17 cellular contexts compared by ENCODE assay signal in the genomic region with DNA sequence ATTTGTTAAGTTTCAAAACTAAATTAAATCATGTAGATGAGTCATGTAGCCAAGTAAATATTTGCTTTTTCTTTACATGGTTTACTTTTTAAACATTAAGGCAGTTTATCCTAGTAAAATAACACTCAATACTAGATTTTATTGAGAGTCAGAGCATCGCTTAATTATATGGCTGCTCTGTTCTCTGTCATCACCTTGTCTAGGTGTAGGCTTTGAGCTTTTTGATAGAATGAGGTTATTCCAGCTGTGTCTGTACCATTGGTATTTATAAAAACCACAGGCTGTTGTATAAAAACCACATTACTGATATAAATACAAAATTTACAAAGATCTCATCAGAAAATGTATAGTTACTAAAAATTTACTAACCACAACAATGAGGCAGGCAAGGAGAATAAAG.
"Had no signal": no experiment of that assay in that cellular context is flagged by ENCODE, and none has a peak within 500 bp of the region (broad histone marks: within the 10 kb centered on the region; RNA-seq: fewer than 3 reads in every experiment).

No MANE protein-coding gene starts in this region.

- H3K36me3 ChIP-seq: adrenal gland, cardiac muscle cell, prostate gland, thyroid gland had no signal

- H3K27ac ChIP-seq: adrenal gland, cardiac muscle cell, dorsolateral prefrontal cortex, prostate gland, thyroid gland had no signal

- H3K27me3 ChIP-seq: adrenal gland, cardiac muscle cell, dorsolateral prefrontal cortex, thyroid gland had no signal

- DNase-seq: activated CD4-positive, alpha-beta T cell treated with anti-CD3 and anti-CD28 coated beads, Interleukin-2, amount 50 U/mL, for 4 hours; activated gamma-delta T cell treated with Interleukin-2 at 50 U/mL for 16 hours; adrenal gland; dorsolateral prefrontal cortex; foreskin melanocyte; hypothalamus; left ventricle myocardium superior; mesenchymal stem cell; mucosa of descending colon; naive B cell; right cardiac atrium; stimulated activated CD4-positive, alpha-beta T cell treated with anti-CD3 and anti-CD28 coated beads, Interleukin-2, amount 100 ng/mL, for 24 hours; stimulated activated naive CD4-positive, alpha-beta T cell treated with Interleukin-2 at 50 U/mL for 16 hours; thyroid gland had no signal

- H3K4me3 ChIP-seq: adrenal gland, cardiac muscle cell, dorsolateral prefrontal cortex, mucosa of descending colon, prostate gland, thyroid gland had no signal

- H3K9me3 ChIP-seq: adrenal gland, mucosa of descending colon, prostate gland, thyroid gland had no signal

- FAIRE-seq: keratinocyte had no signal
